28 cellular contexts compared by ENCODE assay signal in genomic region chr6:5630636-5631035, GRCh38.
"Had no signal": no experiment of that assay in that cellular context is flagged by ENCODE, and none has a peak within 500 bp of the region (broad histone marks: within the 10 kb centered on the region; RNA-seq: fewer than 3 reads in every experiment).

No MANE protein-coding gene starts in this region.

- H3K9me3 ChIP-seq: colonic mucosa, esophagus squamous epithelium, gastroesophageal sphincter had no signal

- H3K27ac ChIP-seq: brain microvascular endothelial cell, colonic mucosa, epithelial cell of prostate, esophagus squamous epithelium, gastroesophageal sphincter, WERI-Rb-1 had no signal

- H3K4me3 ChIP-seq: colonic mucosa, esophagus squamous epithelium, gastroesophageal sphincter had no signal

- H3K27me3 ChIP-seq: brain microvascular endothelial cell, colonic mucosa, esophagus squamous epithelium, gastroesophageal sphincter had no signal

- DNase-seq: activated B cell treated with CpG ODN at 0.5 μM for 24 hours; activated CD4-positive, alpha-beta T cell treated with anti-CD3 and anti-CD28 coated beads for 48 hours; activated CD4-positive, alpha-beta T cell treated with anti-CD3 and anti-CD28 coated beads, Interleukin-2, amount 50 U/mL, for 1 hour; activated CD4-positive, alpha-beta T cell treated with anti-CD3 and anti-CD28 coated beads, Interleukin-2, amount 50 U/mL, for 48 hours; activated CD8-positive, alpha-beta memory T cell treated with anti-CD3 and anti-CD28 coated beads for 24 hours; activated CD8-positive, alpha-beta T cell treated with anti-CD3 and anti-CD28 coated beads for 36 hours; activated effector memory CD4-positive, alpha-beta T cell treated with Interleukin-2 at 50 U/mL for 16 hours; activated gamma-delta T cell treated with Interleukin-2 at 50 U/mL for 16 hours; activated naive CD4-positive, alpha-beta T cell treated with anti-CD3 and anti-CD28 coated beads, Interleukin-2, amount 50 U/mL, for 16 hours; activated naive CD4-positive, alpha-beta T cell treated with Interleukin-2 at 50 U/mL for 16 hours; activated T-cell treated with anti-CD3 and anti-CD28 coated beads, Interleukin-2, amount 50 U/mL, for 4 hours; amniotic stem cell; anterior cingulate cortex; brain microvascular endothelial cell; central memory CD4-positive, alpha-beta T cell; cerebellar nuclear complex; colonic mucosa; effector CD8-positive, alpha-beta T cell; esophagus squamous epithelium; foreskin melanocyte; head of caudate nucleus; T-helper 17 cell; T1000; WERI-Rb-1 had no signal

- ATAC-seq: activated CD4-positive, CD25-positive, alpha-beta regulatory T cell treated with anti-CD3 and anti-CD28 coated beads, Interleukin-2, amount 50 U/mL, for 24 hours; activated CD8-positive, alpha-beta T cell treated with anti-CD3 and anti-CD28 coated beads for 36 hours; activated T-cell treated with anti-CD3 and anti-CD28 coated beads, Interleukin-2, amount 50 U/mL, for 4 hours; activated T-helper 17 cell treated with anti-CD3 and anti-CD28 coated beads, Interleukin-2, amount 50 U/mL, for 72 hours; gastroesophageal sphincter; T-helper 17 cell had no signal

- H3K36me3 ChIP-seq: brain microvascular endothelial cell, colonic mucosa, esophagus squamous epithelium, gastroesophageal sphincter, WERI-Rb-1 had no signal

- H3K4me1 ChIP-seq: colonic mucosa, esophagus squamous epithelium, gastroesophageal sphincter had no signal
